In the genomic region with DNA sequence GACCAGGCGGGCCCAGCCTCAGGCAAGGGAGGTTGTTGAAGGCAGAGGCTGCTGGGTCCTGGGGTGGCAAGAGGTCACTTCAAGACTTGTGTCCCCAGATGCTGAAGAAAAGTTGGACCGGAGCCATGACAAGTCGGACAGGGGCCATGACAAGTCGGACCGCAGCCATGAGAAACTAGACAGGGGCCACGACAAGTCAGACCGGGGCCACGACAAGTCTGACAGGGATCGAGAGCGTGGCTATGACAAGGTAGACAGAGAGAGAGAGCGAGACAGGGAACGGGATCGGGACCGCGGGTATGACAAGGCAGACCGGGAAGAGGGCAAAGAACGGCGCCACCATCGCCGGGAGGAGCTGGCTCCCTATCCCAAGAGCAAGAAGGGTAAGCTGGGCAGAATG, we compare ENCODE assay signal across 14 cellular contexts.
"Had no signal": no experiment of that assay in that cellular context is flagged by ENCODE, and none has a peak within 500 bp of the region (broad histone marks: within the 10 kb centered on the region; RNA-seq: fewer than 3 reads in every experiment).

No MANE protein-coding gene starts in this region.

- H3K27ac Mint-ChIP-seq: activated CD8-positive, alpha-beta T cell treated with anti-CD3 and anti-CD28 coated beads for 36 hours; activated naive CD8-positive, alpha-beta T cell treated with anti-CD3 and anti-CD28 coated beads, Interleukin-2, amount 50 U/mL, for 24 hours; stimulated activated memory B cell treated with anti-CD40 and anti-IgM and Interleukin-4, amounts not matched to agents 10 μg/mL and 1 μg/mL and 100 μg/mL, for 72 hours had no signal

- H3K27me3 Mint-ChIP-seq: activated CD8-positive, alpha-beta T cell treated with anti-CD3 and anti-CD28 coated beads for 36 hours; activated naive CD8-positive, alpha-beta T cell treated with anti-CD3 and anti-CD28 coated beads, Interleukin-2, amount 50 U/mL, for 24 hours; stimulated activated memory B cell treated with anti-CD40 and anti-IgM and Interleukin-4, amounts not matched to agents 10 μg/mL and 1 μg/mL and 100 μg/mL, for 72 hours had no signal

- ATAC-seq: activated CD8-positive, alpha-beta T cell treated with anti-CD3 and anti-CD28 coated beads for 36 hours; activated naive CD8-positive, alpha-beta T cell treated with anti-CD3 and anti-CD28 coated beads, Interleukin-2, amount 50 U/mL, for 24 hours; gastroesophageal sphincter; heart right ventricle; stimulated activated memory B cell treated with anti-CD40 and anti-IgM and Interleukin-4, amounts not matched to agents 10 μg/mL and 1 μg/mL and 100 μg/mL, for 72 hours had no signal

- DNase-seq: activated CD4-positive, CD25-positive, alpha-beta regulatory T cell treated with anti-CD3 and anti-CD28 coated beads, Interleukin-2, amount 50 U/mL, for 72 hours; activated CD8-positive, alpha-beta memory T cell treated with anti-CD3 and anti-CD28 coated beads, Interleukin-2, amount 50 U/mL, for 4 hours; activated CD8-positive, alpha-beta T cell treated with anti-CD3 and anti-CD28 coated beads for 36 hours; activated naive CD4-positive, alpha-beta T cell treated with Interleukin-2 at 50 U/mL for 16 hours; activated naive CD8-positive, alpha-beta T cell treated with anti-CD3 and anti-CD28 coated beads, Interleukin-2, amount 50 U/mL, for 24 hours; heart right ventricle; midbrain; stimulated activated CD4-positive, alpha-beta T cell treated with anti-CD3 and anti-CD28 coated beads, Interleukin-2, amount 100 ng/mL, for 48 hours; T-helper 1 cell; tibial artery; uterus had no signal

- H3K4me3 Mint-ChIP-seq: activated CD8-positive, alpha-beta T cell treated with anti-CD3 and anti-CD28 coated beads for 36 hours; activated naive CD8-positive, alpha-beta T cell treated with anti-CD3 and anti-CD28 coated beads, Interleukin-2, amount 50 U/mL, for 24 hours; stimulated activated memory B cell treated with anti-CD40 and anti-IgM and Interleukin-4, amounts not matched to agents 10 μg/mL and 1 μg/mL and 100 μg/mL, for 72 hours had no signal

- H3K9me3 Mint-ChIP-seq: activated CD8-positive, alpha-beta T cell treated with anti-CD3 and anti-CD28 coated beads for 36 hours; activated naive CD8-positive, alpha-beta T cell treated with anti-CD3 and anti-CD28 coated beads, Interleukin-2, amount 50 U/mL, for 24 hours; neural crest cell; stimulated activated memory B cell treated with anti-CD40 and anti-IgM and Interleukin-4, amounts not matched to agents 10 μg/mL and 1 μg/mL and 100 μg/mL, for 72 hours had no signal
